Comparison of ENCODE assay signal across 20 cellular contexts in genomic region chr12:92740421-92740820, GRCh38. TPM values are rescaled to one million over a fixed set of nuclear protein-coding genes. Genes with fewer than 3 reads are reported as not detected.
DNase-seq lines count a peak whose midpoint lies in the region; ATAC-seq, FAIRE-seq and TF ChIP-seq lines count a peak whose summit lies in the region.
"Had no signal": no experiment of that assay in that cellular context is flagged by ENCODE, and none has a peak within 500 bp of the region (broad histone marks: within the 10 kb centered on the region; RNA-seq: fewer than 3 reads in every experiment).

No MANE protein-coding gene starts in this region.

- no peaks in the 10 kb centered on the region for H3K79me2 ChIP-seq in astrocyte (ENCODE audit: insufficient read depth, low read length)

- no peaks in the 10 kb centered on the region for H3K9me3 ChIP-seq in astrocyte (ENCODE audit: insufficient read depth, low read depth, low read length)
- H3K9me3 ChIP-seq: A549, Caco-2 had no signal

- ATAC-seq in GM18873 (IDR thresholded peaks at IDR 0.05; ENCODE audit: low FRiP score, unreplicated experiment) (no peak), HG03108 (IDR thresholded peaks at IDR 0.05; ENCODE audit: unreplicated experiment) (no peak)
- ATAC-seq: A549; CD8-positive, alpha-beta T cell; GM23338; HCT116 had no signal

- H3K36me3 Mint-ChIP-seq in astrocyte (ENCODE audit: low read depth, unreplicated experiment), result no peaks in the 10 kb centered on the region
- H3K36me3 Mint-ChIP-seq in progenitor cell of endocrine pancreas (ENCODE audit: insufficient read depth), result no peaks in the 10 kb centered on the region
- H3K36me3 Mint-ChIP-seq: CD8-positive, alpha-beta T cell had no signal

- TF ChIP-seq CTCF in astrocyte (IDR thresholded peaks at IDR 0.05; ENCODE audit: insufficient read depth, low read depth, low read length) (no peak), astrocyte of the spinal cord (IDR thresholded peaks at IDR 0.05; ENCODE audit: low read depth, low read length) (no peak), progenitor cell of endocrine pancreas (IDR thresholded peaks at IDR 0.05; ENCODE audit: unreplicated experiment) (no peak)

- no peak overlapping the region for H3K4me2 ChIP-seq in astrocyte (ENCODE audit: low read length)
- H3K4me2 ChIP-seq: A549, GM23338 had no signal

- no peak overlapping the region for H3K9ac ChIP-seq in astrocyte (ENCODE audit: low read length)

- H3K9me3 Mint-ChIP-seq in astrocyte (ENCODE audit: unreplicated experiment) (no peaks in the 10 kb centered on the region), progenitor cell of endocrine pancreas (ENCODE audit: low read depth) (no peaks in the 10 kb centered on the region)
- H3K9me3 Mint-ChIP-seq: CD8-positive, alpha-beta T cell; GM23338; H9 had no signal

- no peak overlapping the region for H3K4me3 ChIP-seq in astrocyte (ENCODE audit: insufficient read depth, low read depth, low read length)
- no peak overlapping the region for H3K4me3 ChIP-seq in astrocyte of the spinal cord (ENCODE audit: low read depth, low read length)
- H3K4me3 ChIP-seq: A549, GM23338 had no signal

- H3K4me1 Mint-ChIP-seq in astrocyte (ENCODE audit: low read depth, unreplicated experiment) (peaks cover 2% of the 10 kb centered on the region), progenitor cell of endocrine pancreas (ENCODE audit: low read depth) (peaks cover 2% of the 10 kb centered on the region)

- no peak for FAIRE-seq in astrocyte (lab: Jason Lieb, UNC)
- FAIRE-seq: A549, G401.6, GM12892 had no signal

- H3K4me3 Mint-ChIP-seq in astrocyte (ENCODE audit: unreplicated experiment) (no peak overlapping the region), progenitor cell of endocrine pancreas (ENCODE audit: low read depth) (no peak overlapping the region)
- H3K4me3 Mint-ChIP-seq: CD8-positive, alpha-beta T cell; GM23338; H9 had no signal

- H3K36me3 ChIP-seq in astrocyte (ENCODE audit: insufficient read depth, low read length), result no peaks in the 10 kb centered on the region

- H3K27me3 ChIP-seq in astrocyte (ENCODE audit: insufficient read depth, low read length), result no peaks in the 10 kb centered on the region

- in situ Hi-C loops in astrocyte of the spinal cord (cut with HindIII; ENCODE audit: low sequenced_read_pairs), result no loop called here

- H2AFZ ChIP-seq in astrocyte (ENCODE audit: low read depth, low read length), result no peak overlapping the region
- H2AFZ ChIP-seq: GM23338 had no signal

- H3K27me3 Mint-ChIP-seq in astrocyte (ENCODE audit: low read depth, unreplicated experiment), result no peaks in the 10 kb centered on the region
- peaks cover 3% of the 10 kb centered on the region for H3K27me3 Mint-ChIP-seq in progenitor cell of endocrine pancreas

- peaks cover 5% of the 10 kb centered on the region for H3K4me1 ChIP-seq in astrocyte (ENCODE audit: insufficient read depth, low read length)
- H3K4me1 ChIP-seq: Caco-2 had no signal

- DNase-seq in astrocyte (ENCODE audit: low read depth) (peak; percentile 45), astrocyte of the spinal cord (ENCODE audit: low read depth, low spot score) (peak; percentile 38), fibroblast of peridontal ligament (ENCODE audit: extremely low read depth) (peak; percentile 73), progenitor cell of endocrine pancreas (ENCODE audit: low spot score, unreplicated experiment) (no peak)
- DNase-seq: 8988T; ACHN; C1 segment of cervical spinal cord; Caco-2; CD8-positive, alpha-beta T cell; DMS153; DND-41; H9 had no signal

- no peaks in the 10 kb centered on the region for H4K20me1 ChIP-seq in astrocyte (ENCODE audit: insufficient read depth, low read length)

- H3K27ac Mint-ChIP-seq in astrocyte (ENCODE audit: unreplicated experiment), result no peak overlapping the region
- H3K27ac Mint-ChIP-seq in progenitor cell of endocrine pancreas, result no peak overlapping the region
- H3K27ac Mint-ChIP-seq: CD8-positive, alpha-beta T cell; GM23338; H9 had no signal

- no peak overlapping the region for H3K27ac ChIP-seq in astrocyte (ENCODE audit: low read depth, low read length)
- H3K27ac ChIP-seq: A549 had no signal

RNA-seq across cellular contexts. Expression of gene PLEKHG7, which starts 37.6 kb away (rescaled TPM):
- total RNA-seq in astrocyte, result 0.14 and 0.68 TPM in 2 replicates
- total RNA-seq in progenitor cell of endocrine pancreas, result 0.65 and 0.75 TPM in 2 replicates
- total RNA-seq: CD8-positive, alpha-beta T cell; GM23338; H4; H9 had no signal
